ENCODE assay signal across 27 cellular contexts in genomic region chr6:322940-323729, GRCh38. TPM values are rescaled to one million over a fixed set of nuclear protein-coding genes. Genes with fewer than 3 reads are reported as not detected.
A peak's percentile ranks its signal among the peaks of the same experiment; 100 is the strongest.
DNase-seq lines count a peak whose midpoint lies in the region; ATAC-seq, FAIRE-seq and TF ChIP-seq lines count a peak whose summit lies in the region.
"Had no signal": no experiment of that assay in that cellular context is flagged by ENCODE, and none has a peak within 500 bp of the region (broad histone marks: within the 10 kb centered on the region; RNA-seq: fewer than 3 reads in every experiment).

No MANE protein-coding gene starts in this region.

- TF ChIP-seq CTCF in left ventricle myocardium inferior (IDR thresholded peaks at IDR 0.05; ENCODE audit: borderline replicate concordance) (no peak), kidney (IDR thresholded peaks at IDR 0.05; ENCODE audit: borderline replicate concordance, extremely low read depth, insufficient read depth) (no peak), suprapubic skin (IDR thresholded peaks at IDR 0.05) (no peak)

- no peak for FAIRE-seq in kidney (lab: Jason Lieb, UNC)
- FAIRE-seq: islet of Langerhans, TTC549 had no signal

- H3K4me3 Mint-ChIP-seq in activated naive CD8-positive, alpha-beta T cell treated with anti-CD3 and anti-CD28 coated beads for 36 hours = no peak overlapping the region
- H3K4me3 Mint-ChIP-seq: activated CD4-positive, alpha-beta T cell treated with anti-CD3 and anti-CD28 coated beads, Interleukin-2, amount 10 ng/mL, durations not matched to agents 7 days and 5 days; CD8-positive, alpha-beta T cell; memory B cell; natural killer cell treated with Interleukin-12 subunit alpha and Interleukin-12 subunit beta and Interleukin-15 and Interleukin-18, amount 100 ng/mL, for 72 hours had no signal

- H3K27me3 ChIP-seq in left ventricle myocardium inferior (ENCODE audit: low read depth) = no peaks in the 10 kb centered on the region
- no peaks in the 10 kb centered on the region for H3K27me3 ChIP-seq in suprapubic skin
- H3K27me3 ChIP-seq: foreskin keratinocyte had no signal

- no peak for TF ChIP-seq EP300 in suprapubic skin (IDR thresholded peaks at IDR 0.05)

- H3K4me3 ChIP-seq in left ventricle myocardium inferior (no peak overlapping the region), kidney (ENCODE audit: low read length in 2 of 2) (no peak overlapping the region), suprapubic skin (no peak overlapping the region)

- no peak for ATAC-seq in Right ventricle myocardium superior (ENCODE audit: poor library complexity)
- ATAC-seq in HG03354 (IDR thresholded peaks at IDR 0.05; ENCODE audit: poor library complexity, severe bottlenecking, unreplicated experiment) = peak; percentile 25
- ATAC-seq: CD8-positive, alpha-beta T cell had no signal

- no peak overlapping the region for H3K27ac Mint-ChIP-seq in activated naive CD8-positive, alpha-beta T cell treated with anti-CD3 and anti-CD28 coated beads for 36 hours
- H3K27ac Mint-ChIP-seq: activated CD4-positive, alpha-beta T cell treated with anti-CD3 and anti-CD28 coated beads, Interleukin-2, amount 10 ng/mL, durations not matched to agents 7 days and 5 days; CD8-positive, alpha-beta T cell; memory B cell; natural killer cell treated with Interleukin-12 subunit alpha and Interleukin-12 subunit beta and Interleukin-15 and Interleukin-18, amount 100 ng/mL, for 72 hours had no signal

- intact Hi-C loops in Right ventricle myocardium superior (cut with DNase I) (no loop called here), left ventricle myocardium inferior (cut with micrococcal nuclease) (no loop called here), kidney (cut with DNase I) (no loop called here)

- H3K4me1 ChIP-seq in left ventricle myocardium inferior = peaks cover 32% of the 10 kb centered on the region
- H3K4me1 ChIP-seq in kidney (ENCODE audit: control insufficient read depth in 1 of 2, insufficient read depth in 1 of 2, low read depth in 1 of 2, low read length in 2 of 2) = peaks cover 0 to 3% of the 10 kb centered on the region in 2 donors
- H3K4me1 ChIP-seq in suprapubic skin = peaks cover 25% of the 10 kb centered on the region
- H3K4me1 ChIP-seq: foreskin keratinocyte had no signal

- H3K27me3 Mint-ChIP-seq in activated naive CD8-positive, alpha-beta T cell treated with anti-CD3 and anti-CD28 coated beads for 36 hours = no peaks in the 10 kb centered on the region
- H3K27me3 Mint-ChIP-seq: activated CD4-positive, alpha-beta T cell treated with anti-CD3 and anti-CD28 coated beads, Interleukin-2, amount 10 ng/mL, durations not matched to agents 7 days and 5 days; memory B cell; natural killer cell treated with Interleukin-12 subunit alpha and Interleukin-12 subunit beta and Interleukin-15 and Interleukin-18, amount 100 ng/mL, for 72 hours had no signal

- H3K27ac ChIP-seq in left ventricle myocardium inferior (replicated peaks) = no peak overlapping the region
- H3K27ac ChIP-seq in kidney (ENCODE audit: low read depth in 2 of 2, low read length in 2 of 2) = no peak overlapping the region
- no peak overlapping the region for H3K27ac ChIP-seq in suprapubic skin
- H3K27ac ChIP-seq: foreskin keratinocyte, RWPE1 had no signal

- H3K9me3 Mint-ChIP-seq in activated naive CD8-positive, alpha-beta T cell treated with anti-CD3 and anti-CD28 coated beads for 36 hours = no peaks in the 10 kb centered on the region
- H3K9me3 Mint-ChIP-seq: activated CD4-positive, alpha-beta T cell treated with anti-CD3 and anti-CD28 coated beads, Interleukin-2, amount 10 ng/mL, durations not matched to agents 7 days and 5 days; CD8-positive, alpha-beta T cell; memory B cell; natural killer cell treated with Interleukin-12 subunit alpha and Interleukin-12 subunit beta and Interleukin-15 and Interleukin-18, amount 100 ng/mL, for 72 hours had no signal

- DNase-seq in Right ventricle myocardium superior = peak; percentile 35
- DNase-seq in left ventricle myocardium inferior = no peak
- peak; percentile 6 for DNase-seq in kidney
- DNase-seq in stimulated activated CD4-positive, alpha-beta T cell treated with anti-CD3 and anti-CD28 coated beads, Interleukin-4, amount 100 ng/mL, for 24 hours = no peak
- no peak for DNase-seq in SIG-M5 (lab: John Stamatoyannopoulos, UW)
- DNase-seq in suprapubic skin (ENCODE audit: low spot score in 2 of 2) = no peak
- DNase-seq in activated naive CD8-positive, alpha-beta T cell treated with anti-CD3 and anti-CD28 coated beads for 36 hours = no peak
- DNase-seq: activated CD4-positive, alpha-beta T cell treated with anti-CD3 and anti-CD28 coated beads, Interleukin-2, amount 10 ng/mL, durations not matched to agents 7 days and 5 days; activated gamma-delta T cell treated with Interleukin-2 at 50 U/mL for 16 hours; amniotic stem cell; caudate nucleus; CD8-positive, alpha-beta T cell; DMS79; foreskin keratinocyte; HCEC 1CT; hippocampal formation; KBM-7; NCI-H1048; NCI-H2029 treated with DMSO at 0.1 percent for 48 hours; NCI-H446; NK-92 treated with Interleukin-12 subunit alpha and Interleukin-12 subunit beta, amount 100 ng/mL, for 24 hours had no signal

- no peak for TF ChIP-seq POLR2A in suprapubic skin (IDR thresholded peaks at IDR 0.05)

- H3K4me1 Mint-ChIP-seq in activated naive CD8-positive, alpha-beta T cell treated with anti-CD3 and anti-CD28 coated beads for 36 hours = peaks cover 16% of the 10 kb centered on the region

- no peak overlapping the region for H3K9ac ChIP-seq in kidney (ENCODE audit: low read length in 2 of 2)

- H3K9me3 ChIP-seq in left ventricle myocardium inferior (replicated peaks) = no peaks in the 10 kb centered on the region
- no peaks in the 10 kb centered on the region for H3K9me3 ChIP-seq in kidney (ENCODE audit: control insufficient read depth in 1 of 2, low read length in 2 of 2)
- H3K9me3 ChIP-seq in suprapubic skin = no peaks in the 10 kb centered on the region

- peaks cover 2% of the 10 kb centered on the region for H3K36me3 Mint-ChIP-seq in activated naive CD8-positive, alpha-beta T cell treated with anti-CD3 and anti-CD28 coated beads for 36 hours
- H3K36me3 Mint-ChIP-seq: natural killer cell treated with Interleukin-12 subunit alpha and Interleukin-12 subunit beta and Interleukin-15 and Interleukin-18, amount 100 ng/mL, for 72 hours had no signal

- H3K36me3 ChIP-seq in left ventricle myocardium inferior = no peaks in the 10 kb centered on the region
- H3K36me3 ChIP-seq in kidney (ENCODE audit: control insufficient read depth in 1 of 2, insufficient read depth in 2 of 2, low read length in 2 of 2) = no peaks in the 10 kb centered on the region
- H3K36me3 ChIP-seq in suprapubic skin = no peaks in the 10 kb centered on the region

- 82% methylated on average over 12 of the region's 12 CpGs for WGBS in suprapubic skin

RNA-seq across cellular contexts. Expression of gene DUSP22, which starts 30.8 kb away (rescaled TPM):
- total RNA-seq in Right ventricle myocardium superior (50.5 TPM), left ventricle myocardium inferior (48.0 TPM), kidney (60.7 TPM), suprapubic skin (10 to 100 TPM; 53.3 to 95.2 (median 71.3) TPM)
- polyA plus RNA-seq in kidney (ENCODE audit: insufficient read depth, low read depth, low replicate concordance) = 24.0 TPM
- 10 to 100 TPM; 22.9 to 23.9 TPM for total RNA-seq in activated naive CD8-positive, alpha-beta T cell treated with anti-CD3 and anti-CD28 coated beads for 36 hours

Comparison
In these comparisons a context has a peak if more than half of its experiments do, and no peak if none do; other contexts are left out.
1. DNase-seq: peak in Right ventricle myocardium superior (single experiment) and kidney (single experiment); none in left ventricle myocardium inferior (single experiment), stimulated activated CD4-positive, alpha-beta T cell treated with anti-CD3 and anti-CD28 coated beads, Interleukin-4, amount 100 ng/mL, for 24 hours (single experiment), SIG-M5 (single experiment), suprapubic skin (0 of 2) and activated naive CD8-positive, alpha-beta T cell treated with anti-CD3 and anti-CD28 coated beads for 36 hours (single experiment).